ENCODE assay signal across 9 cellular contexts in the genomic region with DNA sequence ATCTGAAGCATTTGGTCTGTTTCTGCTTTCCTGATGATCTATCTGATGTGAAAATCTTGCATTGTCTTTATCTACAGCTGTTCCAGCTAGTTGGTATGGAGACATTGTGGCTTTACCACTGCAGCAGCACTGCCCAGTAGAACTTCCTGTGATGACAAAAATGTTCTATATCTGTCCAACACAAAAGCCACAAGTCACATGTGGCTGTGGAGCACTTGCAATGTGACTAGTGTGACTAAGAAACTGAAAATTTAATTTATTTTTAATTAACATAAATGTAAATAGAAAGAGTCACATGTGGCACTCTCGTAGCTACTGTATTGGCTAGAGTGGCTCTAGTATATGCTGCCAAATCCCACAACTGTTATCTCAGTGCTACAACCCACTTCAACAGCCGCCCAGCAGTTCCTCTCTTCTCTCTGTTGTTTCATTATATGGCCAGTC.
DNase-seq lines count a peak whose midpoint lies in the region; ATAC-seq lines count a peak whose summit lies in the region.
"Had no signal": no experiment of that assay in that cellular context is flagged by ENCODE, and none has a peak within 500 bp of the region (broad histone marks: within the 10 kb centered on the region; RNA-seq: fewer than 3 reads in every experiment).

No MANE protein-coding gene starts in this region.

- peak; percentile 69 for DNase-seq in AG08395 (ENCODE audit: low spot score)
- peak; percentile 71 for DNase-seq in SKM-1 (lab: John Stamatoyannopoulos, UW; ENCODE audit: unreplicated experiment)
- DNase-seq in pons (ENCODE audit: low spot score): peak; percentile 19
- DNase-seq in activated CD4-positive, alpha-beta T cell treated with anti-CD3 and anti-CD28 coated beads, Interleukin-2, amount 10 ng/mL, durations not matched to agents 24 days and 14 days: no peak
- DNase-seq in activated naive CD4-positive, alpha-beta T cell treated with anti-CD3 and anti-CD28 coated beads, Interleukin-2, amount 10 ng/mL, durations not matched to agents 7 days and 5 days: no peak
- no peak for DNase-seq in activated CD4-positive, CD25-positive, alpha-beta regulatory T cell treated with anti-CD3 and anti-CD28 coated beads, Interleukin-2, amount 50 U/mL, for 72 hours
- DNase-seq: activated T-cell treated with anti-CD3 and anti-CD28 coated beads, Interleukin-2, amount 50 U/mL, for 4 hours had no signal

- H3K4me3 Mint-ChIP-seq in activated CD4-positive, alpha-beta T cell treated with anti-CD3 and anti-CD28 coated beads, Interleukin-2, amount 10 ng/mL, durations not matched to agents 24 days and 14 days: no peak overlapping the region
- H3K4me3 Mint-ChIP-seq in activated naive CD4-positive, alpha-beta T cell treated with anti-CD3 and anti-CD28 coated beads, Interleukin-2, amount 10 ng/mL, durations not matched to agents 7 days and 5 days: no peak overlapping the region
- H3K4me3 Mint-ChIP-seq: activated T-cell treated with anti-CD3 and anti-CD28 coated beads, Interleukin-2, amount 50 U/mL, for 4 hours had no signal

- H3K36me3 Mint-ChIP-seq in activated CD4-positive, alpha-beta T cell treated with anti-CD3 and anti-CD28 coated beads, Interleukin-2, amount 10 ng/mL, durations not matched to agents 24 days and 14 days (ENCODE audit: low read depth): no peaks in the 10 kb centered on the region
- H3K36me3 Mint-ChIP-seq in activated naive CD4-positive, alpha-beta T cell treated with anti-CD3 and anti-CD28 coated beads, Interleukin-2, amount 10 ng/mL, durations not matched to agents 7 days and 5 days: no peaks in the 10 kb centered on the region

- no peaks in the 10 kb centered on the region for H3K4me1 Mint-ChIP-seq in activated CD4-positive, alpha-beta T cell treated with anti-CD3 and anti-CD28 coated beads, Interleukin-2, amount 10 ng/mL, durations not matched to agents 24 days and 14 days
- H3K4me1 Mint-ChIP-seq in activated naive CD4-positive, alpha-beta T cell treated with anti-CD3 and anti-CD28 coated beads, Interleukin-2, amount 10 ng/mL, durations not matched to agents 7 days and 5 days: no peaks in the 10 kb centered on the region

- CTCF ChIA-PET in activated naive CD4-positive, alpha-beta T cell treated with anti-CD3 and anti-CD28 coated beads, Interleukin-2, amount 10 ng/mL, durations not matched to agents 7 days and 5 days (lab: Charles Lee): no interaction called here

- H3K27ac Mint-ChIP-seq in activated CD4-positive, alpha-beta T cell treated with anti-CD3 and anti-CD28 coated beads, Interleukin-2, amount 10 ng/mL, durations not matched to agents 24 days and 14 days: no peak overlapping the region
- H3K27ac Mint-ChIP-seq in activated naive CD4-positive, alpha-beta T cell treated with anti-CD3 and anti-CD28 coated beads, Interleukin-2, amount 10 ng/mL, durations not matched to agents 7 days and 5 days: no peak overlapping the region

- H3K9me3 Mint-ChIP-seq in activated CD4-positive, alpha-beta T cell treated with anti-CD3 and anti-CD28 coated beads, Interleukin-2, amount 10 ng/mL, durations not matched to agents 24 days and 14 days: no peaks in the 10 kb centered on the region
- no peaks in the 10 kb centered on the region for H3K9me3 Mint-ChIP-seq in activated naive CD4-positive, alpha-beta T cell treated with anti-CD3 and anti-CD28 coated beads, Interleukin-2, amount 10 ng/mL, durations not matched to agents 7 days and 5 days
- H3K9me3 Mint-ChIP-seq: activated T-cell treated with anti-CD3 and anti-CD28 coated beads, Interleukin-2, amount 50 U/mL, for 4 hours had no signal

- intact Hi-C loops in activated CD4-positive, alpha-beta T cell treated with anti-CD3 and anti-CD28 coated beads, Interleukin-2, amount 10 ng/mL, durations not matched to agents 24 days and 14 days (cut with micrococcal nuclease): no loop called here

- H3K27me3 Mint-ChIP-seq in activated CD4-positive, alpha-beta T cell treated with anti-CD3 and anti-CD28 coated beads, Interleukin-2, amount 10 ng/mL, durations not matched to agents 24 days and 14 days: no peaks in the 10 kb centered on the region
- H3K27me3 Mint-ChIP-seq in activated naive CD4-positive, alpha-beta T cell treated with anti-CD3 and anti-CD28 coated beads, Interleukin-2, amount 10 ng/mL, durations not matched to agents 7 days and 5 days: no peaks in the 10 kb centered on the region

- ATAC-seq in GM19025 (IDR thresholded peaks at IDR 0.05; ENCODE audit: low read depth, unreplicated experiment) (peak; percentile 86), HG03103 (IDR thresholded peaks at IDR 0.05; ENCODE audit: low read depth, unreplicated experiment) (peak; percentile 81)

Comparison
In these comparisons a context has a peak if more than half of its experiments do, and no peak if none do; other contexts are left out.
1. DNase-seq: peak in AG08395 (single experiment), SKM-1 (single experiment) and pons (single experiment); none in activated CD4-positive, alpha-beta T cell treated with anti-CD3 and anti-CD28 coated beads, Interleukin-2, amount 10 ng/mL, durations not matched to agents 24 days and 14 days (single experiment), activated naive CD4-positive, alpha-beta T cell treated with anti-CD3 and anti-CD28 coated beads, Interleukin-2, amount 10 ng/mL, durations not matched to agents 7 days and 5 days (single experiment) and activated CD4-positive, CD25-positive, alpha-beta regulatory T cell treated with anti-CD3 and anti-CD28 coated beads, Interleukin-2, amount 50 U/mL, for 72 hours (single experiment).